ENCODE assay signal across 15 cellular contexts in genomic region chr2:238096311-238097011, GRCh38. TPM values are rescaled to one million over a fixed set of nuclear protein-coding genes. Genes with fewer than 3 reads are reported as not detected.
DNase-seq lines count a peak whose midpoint lies in the region; ATAC-seq and TF ChIP-seq lines count a peak whose summit lies in the region.
"Had no signal": no experiment of that assay in that cellular context is flagged by ENCODE, and none has a peak within 500 bp of the region (broad histone marks: within the 10 kb centered on the region; RNA-seq: fewer than 3 reads in every experiment).

No MANE protein-coding gene starts in this region.

- DNase-seq in right atrium auricular region (ENCODE audit: low spot score), result peak; percentile 40
- DNase-seq in Right ventricle myocardium inferior (ENCODE audit: missing footprints), result no peak
- peak; percentile 46 for DNase-seq in RWPE2 (ENCODE audit: low spot score)
- peak; percentile 55 for DNase-seq in iPS-NIHi11 (ENCODE audit: low spot score)
- DNase-seq in upper lobe of right lung, result peak; percentile 55
- no peak for DNase-seq in Karpas-422
- no peak for DNase-seq in NCI-H187 treated with DMSO at 0.1 percent for 48 hours (lab: John Stamatoyannopoulos, UW)
- DNase-seq in HPDE6-E6E7 (ENCODE audit: extremely low spot score), result no peak
- DNase-seq: heart right ventricle; lower lobe of right lung; stimulated activated CD4-positive, alpha-beta T cell treated with anti-CD3 and anti-CD28 coated beads, Interleukin-2, amount 100 ng/mL, for 48 hours; stimulated activated naive CD8-positive, alpha-beta T cell treated with anti-CD3 and anti-CD28 coated beads, Interleukin-15, Interleukin-2, amounts not matched to agents 100 U/mL and 50 U/mL, for 24 hours; T-helper 2 cell had no signal

- no peak overlapping the region for H3K4me2 ChIP-seq in Karpas-422 (ENCODE audit: low read depth, low read length, poor library complexity, severe bottlenecking)
- H3K4me2 ChIP-seq: BLaER1 treated with 17β-estradiol and CSF1 and Interleukin-3, amounts not matched to agents 10 nM and 100 nM had no signal

- no peak overlapping the region for H3K27ac ChIP-seq in right atrium auricular region
- no peak overlapping the region for H3K27ac ChIP-seq in RWPE2 (ENCODE audit: poor library complexity, severe bottlenecking)
- H3K27ac ChIP-seq in upper lobe of right lung, result no peak overlapping the region
- no peak overlapping the region for H3K27ac ChIP-seq in Karpas-422 (ENCODE audit: low read length)
- H3K27ac ChIP-seq: BLaER1 treated with 17β-estradiol and CSF1 and Interleukin-3, amounts not matched to agents 10 nM and 100 nM; heart right ventricle; lower lobe of right lung had no signal

- H3K9me3 ChIP-seq in right atrium auricular region (no peaks in the 10 kb centered on the region), RWPE2 (ENCODE audit: severe bottlenecking) (no peaks in the 10 kb centered on the region), upper lobe of right lung (no peaks in the 10 kb centered on the region), Karpas-422 (ENCODE audit: low read length) (no peaks in the 10 kb centered on the region)
- H3K9me3 ChIP-seq: BLaER1 treated with 17β-estradiol and CSF1 and Interleukin-3, amounts not matched to agents 10 nM and 100 nM; heart right ventricle; lower lobe of right lung had no signal

- no peaks in the 10 kb centered on the region for H4K20me1 ChIP-seq in Karpas-422 (ENCODE audit: insufficient read depth, low read depth, low read length)

- no peak overlapping the region for H2AFZ ChIP-seq in Karpas-422 (ENCODE audit: low read length)

- no peaks in the 10 kb centered on the region for H3K9me2 ChIP-seq in Karpas-422 (replicated peaks; ENCODE audit: insufficient read depth, low read length)

- ATAC-seq in Right ventricle myocardium inferior (no peak), RWPE2 (ENCODE audit: low read depth) (no peak), upper lobe of right lung (no peak)
- ATAC-seq: heart right ventricle; lower lobe of right lung; stimulated activated naive CD8-positive, alpha-beta T cell treated with anti-CD3 and anti-CD28 coated beads, Interleukin-15, Interleukin-2, amounts not matched to agents 100 U/mL and 50 U/mL, for 24 hours had no signal

- H3K4me1 ChIP-seq in right atrium auricular region (peaks cover 0 to 9% of the 10 kb centered on the region in 2 donors), RWPE2 (ENCODE audit: insufficient read depth, poor library complexity, severe bottlenecking) (no peaks in the 10 kb centered on the region), upper lobe of right lung (no peaks in the 10 kb centered on the region), Karpas-422 (ENCODE audit: low read length) (peaks cover 12% of the 10 kb centered on the region)

- intact Hi-C loops in Right ventricle myocardium inferior (cut with DNase I), result no loop called here
- intact Hi-C loops in upper lobe of right lung (cut with DNase I), result no loop called here

- no peak overlapping the region for H3K9ac ChIP-seq in Karpas-422 (ENCODE audit: low read length)
- H3K9ac ChIP-seq: BLaER1 treated with 17β-estradiol and CSF1 and Interleukin-3, amounts not matched to agents 10 nM and 100 nM had no signal

- no peaks in the 10 kb centered on the region for H3K79me2 ChIP-seq in Karpas-422 (ENCODE audit: low read length)

- H3K36me3 ChIP-seq in right atrium auricular region (no peaks in the 10 kb centered on the region), RWPE2 (ENCODE audit: low read depth) (no peaks in the 10 kb centered on the region), upper lobe of right lung (no peaks in the 10 kb centered on the region), Karpas-422 (ENCODE audit: insufficient read depth, low read length) (no peaks in the 10 kb centered on the region; the same call in 1 of the 2 replicates)
- H3K36me3 ChIP-seq: heart right ventricle, lower lobe of right lung had no signal

- no peak overlapping the region for H3K4me3 ChIP-seq in right atrium auricular region
- no peak overlapping the region for H3K4me3 ChIP-seq in RWPE2 (ENCODE audit: severe bottlenecking)
- no peak overlapping the region for H3K4me3 ChIP-seq in upper lobe of right lung
- no peak overlapping the region for H3K4me3 ChIP-seq in Karpas-422 (ENCODE audit: low read length)
- H3K4me3 ChIP-seq: BLaER1 treated with 17β-estradiol and CSF1 and Interleukin-3, amounts not matched to agents 10 nM and 100 nM; heart right ventricle; lower lobe of right lung had no signal

- TF ChIP-seq CTCF in right atrium auricular region (IDR thresholded peaks at IDR 0.05) (no peak), RWPE2 (IDR thresholded peaks at IDR 0.05; ENCODE audit: poor library complexity, severe bottlenecking) (no peak), upper lobe of right lung (IDR thresholded peaks at IDR 0.05) (no peak)

- H3K27me3 ChIP-seq in right atrium auricular region, result no peaks in the 10 kb centered on the region
- H3K27me3 ChIP-seq in RWPE2 (ENCODE audit: insufficient read depth, poor library complexity, severe bottlenecking), result no peaks in the 10 kb centered on the region
- H3K27me3 ChIP-seq in upper lobe of right lung, result no peaks in the 10 kb centered on the region
- H3K27me3 ChIP-seq in Karpas-422 (ENCODE audit: low read length), result no peaks in the 10 kb centered on the region
- H3K27me3 ChIP-seq: BLaER1 treated with 17β-estradiol and CSF1 and Interleukin-3, amounts not matched to agents 10 nM and 100 nM; heart right ventricle had no signal

RNA-seq across cellular contexts. Expression of gene ESPNL, which starts 3.7 kb away (rescaled TPM):
- 1 to 10 TPM in 1 of 2 donors, under 1 TPM in 1; 0.26 to 2.0 TPM for total RNA-seq in right atrium auricular region
- not detected for total RNA-seq in Right ventricle myocardium inferior
- total RNA-seq in upper lobe of right lung, result 0.35 TPM
- total RNA-seq in Karpas-422 (2014; rRNA removed; shearing (Covaris generic); ENCODE audit: low replicate concordance), result 1.0 TPM in 2 replicates
- total RNA-seq: aorta had no signal

RNA-seq across cellular contexts. Expression of gene SCLY, which starts 35.7 kb away (rescaled TPM):
- total RNA-seq in right atrium auricular region (10 to 100 TPM in 1 of 2 donors, 1 to 10 TPM in 1; 6.5 to 11.3 TPM), Right ventricle myocardium inferior (10.8 TPM), upper lobe of right lung (13.0 TPM)
- 20.5 and 48.0 TPM in 2 replicates for total RNA-seq in Karpas-422 (2014; rRNA removed; shearing (Covaris generic); ENCODE audit: low replicate concordance)

RNA-seq across cellular contexts. Expression of gene KLHL30, which starts 42.0 kb away (rescaled TPM):
- total RNA-seq in right atrium auricular region (10 to 100 TPM; 24.9 to 29.0 TPM), Right ventricle myocardium inferior (20.6 TPM), upper lobe of right lung (0.90 TPM)
- not detected in 2 replicates for total RNA-seq in Karpas-422 (2014; rRNA removed; shearing (Covaris generic); ENCODE audit: low replicate concordance)

Comparison
In these comparisons a context has a peak if more than half of its experiments do, and no peak if none do; other contexts are left out.
1. DNase-seq: peak in right atrium auricular region (single experiment), RWPE2 (single experiment), iPS-NIHi11 (single experiment) and upper lobe of right lung (single experiment); none in Right ventricle myocardium inferior (single experiment), Karpas-422 (single experiment), NCI-H187 treated with DMSO at 0.1 percent for 48 hours (single experiment) and HPDE6-E6E7 (single experiment).
2. RNA of gene KLHL30, which starts 42.0 kb away (total RNA-seq): 24.9 to 29.0 TPM in right atrium auricular region and 20.6 TPM in Right ventricle myocardium inferior (single experiment); 0.90 TPM in upper lobe of right lung (single experiment) and not detected in Karpas-422; every median in the first group is over 10 times any median in the second.